9 cellular contexts compared by ENCODE assay signal in genomic region chr9:129334744-129335080, GRCh38.
DNase-seq lines count a peak whose midpoint lies in the region; ATAC-seq, FAIRE-seq and TF ChIP-seq lines count a peak whose summit lies in the region.
"Had no signal": no experiment of that assay in that cellular context is flagged by ENCODE, and none has a peak within 500 bp of the region (broad histone marks: within the 10 kb centered on the region; RNA-seq: fewer than 3 reads in every experiment).

No MANE protein-coding gene starts in this region.

- TF ChIP-seq EP300 in tibial nerve (IDR thresholded peaks at IDR 0.05): no peak

- TF ChIP-seq CTCF in bronchial epithelial cell (IDR thresholded peaks at IDR 0.05; ENCODE audit: insufficient read depth, low read length, severe bottlenecking) (no peak), tibial nerve (IDR thresholded peaks at IDR 0.05) (no peak)

- H3K4me1 ChIP-seq in mesodermal cell (ENCODE audit: control insufficient read depth, insufficient read depth, low read length, poor library complexity, severe bottlenecking) (peaks cover 35% of the 10 kb centered on the region), tibial nerve (peaks cover 0 to 63% (median 44%) of the 10 kb centered on the region in 4 donors)

- peaks cover 0 to 9% (median 2%) of the 10 kb centered on the region in 6 donors for H3K9me3 Mint-ChIP-seq in immature natural killer cell

- H3K36me3 ChIP-seq in bronchial epithelial cell (ENCODE audit: control insufficient read depth, insufficient read depth, low read length): peaks cover 4% of the 10 kb centered on the region
- no peaks in the 10 kb centered on the region for H3K36me3 ChIP-seq in mesodermal cell (ENCODE audit: control insufficient read depth, insufficient read depth, low read length)
- H3K36me3 ChIP-seq in tibial nerve: no peaks in the 10 kb centered on the region

- TF ChIP-seq POLR2A in tibial nerve (IDR thresholded peaks at IDR 0.05): no peak

- peaks cover 0 to 5% (median 0%) of the 10 kb centered on the region in 3 donors for H3K36me3 Mint-ChIP-seq in immature natural killer cell

- WGBS in mesodermal cell (ENCODE audit: insufficient coverage in 2 of 2), 2 experiments: 0% methylated on average over 1 of the region's 2 CpGs; no CpG with 5 or more reads in 1 of the 2 experiments
- 13 to 17% methylated on average over 2 of the region's 2 CpGs for whole genome bisulfite sequencing in tibial nerve, 2 donors

- H3K4me3 Mint-ChIP-seq in immature natural killer cell: no peak overlapping the region

- FAIRE-seq in bronchial epithelial cell (lab: Jason Lieb, UNC): no peak
- FAIRE-seq: GM18507 had no signal

- peaks cover 3 to 10% (median 9%) of the 10 kb centered on the region in 3 donors for H3K27me3 Mint-ChIP-seq in immature natural killer cell (ENCODE audit: low read depth in 3 of 3)

- H3K27ac ChIP-seq in mesodermal cell (ENCODE audit: low read depth, low read length, severe bottlenecking): peak overlapping the region; percentile 89
- peak overlapping the region; percentile 50 to 90 (median 80) for H3K27ac ChIP-seq in tibial nerve

- peaks cover 12 to 15% of the 10 kb centered on the region in 2 donors for H3K4me1 Mint-ChIP-seq in immature natural killer cell

- H3K9me3 ChIP-seq in mesodermal cell (ENCODE audit: control insufficient read depth, low read length): peaks cover 12% of the 10 kb centered on the region
- peaks cover 0 to 16% (median 2%) of the 10 kb centered on the region in 4 donors for H3K9me3 ChIP-seq in tibial nerve

- DNase-seq in SIG-M5 treated with dmso at 0.1 percent for 504 hours (lab: John Stamatoyannopoulos, UW; ENCODE audit: unreplicated experiment): peak; percentile 62
- no peak for DNase-seq in SIG-M5 (lab: John Stamatoyannopoulos, UW)
- DNase-seq in bronchial epithelial cell (ENCODE audit: low read depth): no peak
- no peak for DNase-seq in tibial nerve (ENCODE audit: low spot score in 2 of 2)
- no peak for DNase-seq in activated CD4-positive, alpha-beta T cell treated with anti-CD3 and anti-CD28 coated beads for 48 hours
- no peak for DNase-seq in immature natural killer cell

- no peak overlapping the region for H3K27ac Mint-ChIP-seq in immature natural killer cell

- no peak for ATAC-seq in GM18867 (IDR thresholded peaks at IDR 0.05; ENCODE audit: unreplicated experiment)

- H3K27me3 ChIP-seq in bronchial epithelial cell (ENCODE audit: control insufficient read depth, insufficient read depth, low read length): no peaks in the 10 kb centered on the region
- H3K27me3 ChIP-seq in tibial nerve: no peaks in the 10 kb centered on the region

- H3K4me3 ChIP-seq in bronchial epithelial cell (ENCODE audit: low read depth, low read length) (peak overlapping the region; percentile 40), mesodermal cell (ENCODE audit: extremely low read depth, insufficient read depth, low read length, poor library complexity, severe bottlenecking) (no peak overlapping the region), tibial nerve (peak overlapping the region in 1 of 4 donors; percentile 31)
